Comparison of ENCODE assay signal across 25 cellular contexts in genomic region chr3:127493924-127494646, GRCh38.
"Had no signal": no experiment of that assay in that cellular context is flagged by ENCODE, and none has a peak within 500 bp of the region (broad histone marks: within the 10 kb centered on the region; RNA-seq: fewer than 3 reads in every experiment).

No MANE protein-coding gene starts in this region.

- H3K9me3 Mint-ChIP-seq: activated B cell treated with CpG ODN at 0.5 μM for 24 hours; activated naive CD4-positive, alpha-beta T cell treated with anti-CD3 and anti-CD28 coated beads for 36 hours; activated T-helper 1 cell treated with anti-CD3 and anti-CD28 coated beads, Interleukin-12 subunit alpha, Interleukin-12 subunit beta, Interleukin-2, Interleukin-4 antibody, amounts not matched to agents 30 ng/mL and 10 ng/mL and 1 ng/mL, durations not matched to agents 14 hours and 24 hours and 36 hours; natural killer cell had no signal

- H3K4me1 ChIP-seq: testis, transverse colon had no signal

- H3K4me3 ChIP-seq: testis, transverse colon had no signal

- H3K27ac ChIP-seq: brain microvascular endothelial cell, testis, transverse colon had no signal

- H3K27me3 ChIP-seq: brain microvascular endothelial cell, testis, transverse colon had no signal

- H3K36me3 Mint-ChIP-seq: activated naive CD8-positive, alpha-beta T cell treated with anti-CD3 and anti-CD28 coated beads, Interleukin-2, amount 10 ng/mL, durations not matched to agents 7 days and 5 days; memory B cell; natural killer cell had no signal

- H3K4me3 Mint-ChIP-seq: activated B cell treated with CpG ODN at 0.5 μM for 24 hours; activated naive CD4-positive, alpha-beta T cell treated with anti-CD3 and anti-CD28 coated beads for 36 hours; activated naive CD8-positive, alpha-beta T cell treated with anti-CD3 and anti-CD28 coated beads, Interleukin-2, amount 10 ng/mL, durations not matched to agents 7 days and 5 days; activated T-helper 1 cell treated with anti-CD3 and anti-CD28 coated beads, Interleukin-12 subunit alpha, Interleukin-12 subunit beta, Interleukin-2, Interleukin-4 antibody, amounts not matched to agents 30 ng/mL and 10 ng/mL and 1 ng/mL, durations not matched to agents 14 hours and 24 hours and 36 hours; memory B cell; natural killer cell; T-helper 17 cell had no signal

- DNase-seq: activated B cell treated with CpG ODN at 0.5 μM for 24 hours; activated CD4-positive, alpha-beta T cell treated with anti-CD3 and anti-CD28 coated beads, Interleukin-2, amount 50 U/mL, for 4 hours; activated CD8-positive, alpha-beta memory T cell treated with anti-CD3 and anti-CD28 coated beads, Interleukin-2, amount 50 U/mL, for 4 hours; activated effector memory CD4-positive, alpha-beta T cell treated with anti-CD3 and anti-CD28 coated beads, Interleukin-2, amount 50 U/mL, for 16 hours; activated naive CD4-positive, alpha-beta T cell treated with anti-CD3 and anti-CD28 coated beads for 36 hours; activated naive CD8-positive, alpha-beta T cell treated with anti-CD3 and anti-CD28 coated beads, Interleukin-2, amount 10 ng/mL, durations not matched to agents 7 days and 5 days; activated T-cell treated with anti-CD3 and anti-CD28 coated beads, Interleukin-2, amount 50 U/mL, for 1 hour; brain microvascular endothelial cell; central memory CD4-positive, alpha-beta T cell; foreskin fibroblast; hypothalamus; islet precursor cell; left colon; midbrain; natural killer cell; posterior cingulate gyrus; right cardiac atrium; stimulated activated naive CD4-positive, alpha-beta T cell; T-helper 17 cell; testis; transverse colon had no signal

- H3K4me1 Mint-ChIP-seq: activated B cell treated with CpG ODN at 0.5 μM for 24 hours; activated naive CD8-positive, alpha-beta T cell treated with anti-CD3 and anti-CD28 coated beads, Interleukin-2, amount 10 ng/mL, durations not matched to agents 7 days and 5 days; memory B cell; natural killer cell; T-helper 17 cell had no signal

- H3K36me3 ChIP-seq: brain microvascular endothelial cell, transverse colon had no signal

- H3K27ac Mint-ChIP-seq: activated B cell treated with CpG ODN at 0.5 μM for 24 hours; activated naive CD4-positive, alpha-beta T cell treated with anti-CD3 and anti-CD28 coated beads for 36 hours; activated naive CD8-positive, alpha-beta T cell treated with anti-CD3 and anti-CD28 coated beads, Interleukin-2, amount 10 ng/mL, durations not matched to agents 7 days and 5 days; activated T-helper 1 cell treated with anti-CD3 and anti-CD28 coated beads, Interleukin-12 subunit alpha, Interleukin-12 subunit beta, Interleukin-2, Interleukin-4 antibody, amounts not matched to agents 30 ng/mL and 10 ng/mL and 1 ng/mL, durations not matched to agents 14 hours and 24 hours and 36 hours; memory B cell; natural killer cell; T-helper 17 cell had no signal

- ATAC-seq: esophagus mucosa, left colon, natural killer cell, right cardiac atrium, SK-N-SH treated with all-trans-retinoic acid at 6 μM for 48 hours, T-helper 17 cell had no signal

- H3K9me3 ChIP-seq: testis, transverse colon had no signal
